ENCODE assay signal across 8 cellular contexts in the genomic region with DNA sequence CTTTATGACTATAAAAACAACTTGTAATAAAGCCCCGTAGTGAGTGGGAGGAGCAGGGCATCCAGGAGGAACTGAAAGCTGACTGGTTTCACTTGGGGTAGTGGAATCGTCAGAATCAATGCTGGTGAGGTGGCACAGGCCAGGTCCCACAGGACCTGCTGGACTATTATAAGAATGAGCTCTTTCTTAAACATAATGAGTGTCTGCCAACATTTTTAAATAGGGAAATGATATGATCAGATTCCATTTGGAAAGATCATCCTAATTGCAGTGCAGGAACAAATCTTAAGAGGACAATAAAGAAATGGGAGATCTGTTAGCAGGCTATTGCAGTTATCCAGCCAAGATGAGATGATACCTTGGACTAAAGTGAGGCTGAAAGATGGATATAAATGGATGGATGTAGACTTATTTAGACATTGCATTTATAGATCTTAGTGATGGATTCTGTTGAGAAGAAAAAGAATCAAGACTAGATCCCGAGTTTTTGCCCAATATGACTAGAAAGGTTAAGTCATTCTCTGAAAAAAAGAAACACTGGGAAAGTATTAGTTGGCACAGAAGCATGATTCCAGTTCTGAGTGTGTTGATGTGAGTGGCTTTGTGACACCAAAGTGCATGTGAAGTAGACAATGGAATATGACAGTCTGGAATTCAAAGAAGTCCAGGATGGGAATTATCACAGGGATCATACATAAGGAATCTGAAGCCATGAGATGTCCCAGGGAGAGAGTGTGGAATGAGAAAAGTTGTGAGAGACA.
A peak's percentile ranks its signal among the peaks of the same experiment; 100 is the strongest.
DNase-seq lines count a peak whose midpoint lies in the region; ATAC-seq and TF ChIP-seq lines count a peak whose summit lies in the region.

No MANE protein-coding gene starts in this region.

- peak overlapping the region; percentile 39 for H3K4me3 Mint-ChIP-seq in stimulated activated effector memory CD8-positive, alpha-beta T cell treated with anti-CD3 and anti-CD28 coated beads, Interleukin-12 subunit alpha, Interleukin-12 subunit beta, amount 100 ng/mL, for 72 hours

- in situ Hi-C loops in brain microvascular endothelial cell (cut with HindIII; ENCODE audit: low pct_ligation_motif_present, low sequenced_read_pairs) = no loop called here

- WGBS in SK-N-SH (ENCODE audit: low lambda C conversion rate) = 54% methylated on average over 3 of the region's 3 CpGs

- CTCF ChIA-PET in SK-N-SH (lab: Yijun Ruan, JAX) = interaction anchor here (0.9 kb wide), 1 partner anchor 116 kb away, joined by 3 read pairs; no protein-coding TSS in a partner anchor

- H3K27ac Mint-ChIP-seq in stimulated activated effector memory CD8-positive, alpha-beta T cell treated with anti-CD3 and anti-CD28 coated beads, Interleukin-12 subunit alpha, Interleukin-12 subunit beta, amount 100 ng/mL, for 72 hours = peak overlapping the region; percentile 78

- peak; percentile 97 for ATAC-seq in HG03025 (IDR thresholded peaks at IDR 0.05; ENCODE audit: low FRiP score, unreplicated experiment)
- ATAC-seq in stimulated activated effector memory CD8-positive, alpha-beta T cell treated with anti-CD3 and anti-CD28 coated beads, Interleukin-12 subunit alpha, Interleukin-12 subunit beta, amount 100 ng/mL, for 72 hours = peak; percentile 95

- POLR2A ChIA-PET in SK-N-SH (lab: Yijun Ruan, JAX) = no interaction called here

- H3K4me1 ChIP-seq in SK-N-SH (ENCODE audit: control insufficient read depth in 1 of 2, insufficient read depth in 2 of 2, low read depth in 1 of 2, low read length in 1 of 2) = peaks cover 0 to 3% of the 10 kb centered on the region in 2 experiments; a peak in 1 of 4 replicates

- no peaks in the 10 kb centered on the region for H3K79me2 ChIP-seq in SK-N-SH (ENCODE audit: insufficient read depth)

- H3K27ac ChIP-seq in SK-N-SH (ENCODE audit: low read depth in 2 of 2, low read length in 1 of 2) = no peak overlapping the region
- H3K27ac ChIP-seq in brain microvascular endothelial cell = no peak overlapping the region

- TF ChIP-seq CTCF in SK-N-SH (IDR thresholded peaks at IDR 0.05) (no peak), brain microvascular endothelial cell (IDR thresholded peaks at IDR 0.05; ENCODE audit: low read depth, low read length, missing control alignments) (no peak)

- no peaks in the 10 kb centered on the region for H3K9me3 ChIP-seq in SK-N-SH

- TF ChIP-seq RAD21 in SK-N-SH (IDR thresholded peaks at IDR 0.05; ENCODE audit: low read length) = no peak

- no peak for TF ChIP-seq EP300 in SK-N-SH (IDR thresholded peaks at IDR 0.05; ENCODE audit: borderline replicate concordance in 1 of 2, low read depth in 1 of 2, low read length in 1 of 2)

- H2AFZ ChIP-seq in SK-N-SH (ENCODE audit: low read depth) = no peak overlapping the region

- H3K9ac ChIP-seq in SK-N-SH = no peak overlapping the region

- peak overlapping the region; percentile 21; the same call in 1 of the 2 replicates for H3K4me2 ChIP-seq in SK-N-SH

- no peaks in the 10 kb centered on the region for H3K9me2 ChIP-seq in SK-N-SH

- peak; percentile 46 for DNase-seq in stimulated activated CD4-positive, alpha-beta T cell treated with anti-CD3 and anti-CD28 coated beads, Interleukin-1b, Interleukin-23, amount 100 ng/mL, for 48 hours
- DNase-seq in stimulated activated CD4-positive, alpha-beta T cell treated with anti-CD3 and anti-CD28 coated beads, Interleukin-4, amount 100 ng/mL, for 4 hours = no peak
- DNase-seq in SK-N-SH (no peak), D341Med (ENCODE audit: low spot score) (no peak), brain microvascular endothelial cell (no peak), T-helper 9 cell (no peak)
- peak in 1 of 2 donors; percentile 52 for DNase-seq in stimulated activated effector memory CD8-positive, alpha-beta T cell treated with anti-CD3 and anti-CD28 coated beads, Interleukin-12 subunit alpha, Interleukin-12 subunit beta, amount 100 ng/mL, for 72 hours (ENCODE audit: low spot score in 2 of 2)

- peaks cover under 1% of the 10 kb centered on the region for H3F3A ChIP-seq in SK-N-SH (replicated peaks; ENCODE audit: insufficient read depth)

- H3K4me3 ChIP-seq in SK-N-SH (ENCODE audit: low read depth in 2 of 2, low read length in 1 of 2) (no peak overlapping the region), brain microvascular endothelial cell (ENCODE audit: low read depth, low read length) (no peak overlapping the region)

- H3K27me3 ChIP-seq in SK-N-SH (ENCODE audit: insufficient read depth) = no peaks in the 10 kb centered on the region
- H3K27me3 ChIP-seq in brain microvascular endothelial cell (replicated peaks) = no peaks in the 10 kb centered on the region

- H3K36me3 ChIP-seq in SK-N-SH (replicated peaks in 1 of 2; ENCODE audit: control insufficient read depth in 1 of 2, insufficient read depth in 2 of 2, low read length in 1 of 2) (no peaks in the 10 kb centered on the region), brain microvascular endothelial cell (replicated peaks) (no peaks in the 10 kb centered on the region)

- no peaks in the 10 kb centered on the region for H3K9me3 Mint-ChIP-seq in stimulated activated effector memory CD8-positive, alpha-beta T cell treated with anti-CD3 and anti-CD28 coated beads, Interleukin-12 subunit alpha, Interleukin-12 subunit beta, amount 100 ng/mL, for 72 hours

- peaks cover 41% of the 10 kb centered on the region for H3K4me1 Mint-ChIP-seq in stimulated activated effector memory CD8-positive, alpha-beta T cell treated with anti-CD3 and anti-CD28 coated beads, Interleukin-12 subunit alpha, Interleukin-12 subunit beta, amount 100 ng/mL, for 72 hours

- peaks cover 10% of the 10 kb centered on the region for H3K36me3 Mint-ChIP-seq in stimulated activated effector memory CD8-positive, alpha-beta T cell treated with anti-CD3 and anti-CD28 coated beads, Interleukin-12 subunit alpha, Interleukin-12 subunit beta, amount 100 ng/mL, for 72 hours

- no peaks in the 10 kb centered on the region for H4K20me1 ChIP-seq in SK-N-SH (ENCODE audit: insufficient read depth)

TF ChIP-seq in SK-N-SH, 30 proteins besides CTCF, POLR2A, EP300 and RAD21:
- TF ChIP-seq JUND (IDR thresholded peaks at IDR 0.05) (0 out of 2 replicates have a peak, but pooled peaks have one; percentile 5), TCF12 (IDR thresholded peaks at IDR 0.05) (peak; percentile 55), RFX5 (IDR thresholded peaks at IDR 0.05; ENCODE audit: low read length) (no peak), NFIC (IDR thresholded peaks at IDR 0.05; ENCODE audit: borderline replicate concordance) (peak; percentile 11; the same call in 1 of the 2 replicates)
- TF ChIP-seq, protein P1, sequence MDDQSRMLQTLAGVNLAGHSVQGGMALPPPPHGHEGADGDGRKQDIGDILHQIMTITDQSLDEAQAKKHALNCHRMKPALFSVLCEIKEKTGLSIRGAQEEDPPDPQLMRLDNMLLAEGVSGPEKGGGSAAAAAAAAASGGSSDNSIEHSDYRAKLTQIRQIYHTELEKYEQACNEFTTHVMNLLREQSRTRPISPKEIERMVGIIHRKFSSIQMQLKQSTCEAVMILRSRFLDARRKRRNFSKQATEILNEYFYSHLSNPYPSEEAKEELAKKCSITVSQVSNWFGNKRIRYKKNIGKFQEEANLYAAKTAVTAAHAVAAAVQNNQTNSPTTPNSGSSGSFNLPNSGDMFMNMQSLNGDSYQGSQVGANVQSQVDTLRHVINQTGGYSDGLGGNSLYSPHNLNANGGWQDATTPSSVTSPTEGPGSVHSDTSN (IDR thresholded peaks at IDR 0.05) = peak; percentile 35; the same call in 1 of the 2 replicates
TF ChIP-seq in SK-N-SH: peak in this region for 4.
